ENCODE assay signal across 10 cellular contexts in the genomic region with DNA sequence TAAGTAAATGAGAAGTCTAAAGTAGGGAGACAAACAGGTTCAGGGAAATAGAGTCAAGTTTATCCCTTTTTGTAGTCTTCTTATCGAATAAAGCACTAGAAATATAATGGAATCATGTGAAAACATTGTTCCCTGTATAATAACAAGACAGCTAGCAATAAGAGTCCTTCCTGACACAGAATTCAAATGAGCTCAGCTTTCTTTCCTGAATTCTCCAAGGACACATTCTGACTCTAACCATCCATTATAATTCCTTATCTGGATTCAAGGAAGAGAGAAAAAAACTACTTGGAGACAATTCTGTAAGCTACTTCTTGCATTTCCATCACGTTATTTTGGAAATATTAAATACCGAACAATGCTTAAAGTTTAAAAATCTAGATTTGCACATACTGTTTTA.
"Had no signal": no experiment of that assay in that cellular context is flagged by ENCODE, and none has a peak within 500 bp of the region (broad histone marks: within the 10 kb centered on the region; RNA-seq: fewer than 3 reads in every experiment).

No MANE protein-coding gene starts in this region.

- H2AFZ ChIP-seq: GM23248 had no signal

- DNase-seq: GM23248, GOT3, H7, H9, HCEC 1CT, HFFc6 had no signal

- H3K9me3 ChIP-seq: HAP-1 had no signal

- H3K9ac ChIP-seq: GM23248 had no signal

- H3K27ac ChIP-seq: GM23248 had no signal

- H3K4me1 Mint-ChIP-seq: H9 had no signal

- H3K27ac Mint-ChIP-seq: H9, HFFc6 had no signal

- H3K4me1 ChIP-seq: HAP-1 had no signal

- H3K9me3 Mint-ChIP-seq: H9, HFFc6 had no signal

- H3K4me3 Mint-ChIP-seq: H9, HFFc6 had no signal

- ATAC-seq: HCT116 had no signal

- FAIRE-seq: H1, H54 had no signal

- H3K4me3 ChIP-seq: GM23248, HAP-1 had no signal
